Comparison of ENCODE assay signal across 1 cellular context in genomic region chr10:34732926-34733325, GRCh38.
TF ChIP-seq lines count a peak whose summit lies in the region.

No MANE protein-coding gene starts in this region.

TF ChIP-seq in IMR-90, 13 proteins besides CTCF, POLR2A, EP300 and RAD21 (continued from another document):
- TF ChIP-seq MAZ (IDR thresholded peaks at IDR 0.05; ENCODE audit: borderline replicate concordance, low read depth, low read length) (no peak), CEBPB (IDR thresholded peaks at IDR 0.05; ENCODE audit: low read depth, low read length) (no peak)
